1 cellular context compared by ENCODE assay signal in the genomic region with DNA sequence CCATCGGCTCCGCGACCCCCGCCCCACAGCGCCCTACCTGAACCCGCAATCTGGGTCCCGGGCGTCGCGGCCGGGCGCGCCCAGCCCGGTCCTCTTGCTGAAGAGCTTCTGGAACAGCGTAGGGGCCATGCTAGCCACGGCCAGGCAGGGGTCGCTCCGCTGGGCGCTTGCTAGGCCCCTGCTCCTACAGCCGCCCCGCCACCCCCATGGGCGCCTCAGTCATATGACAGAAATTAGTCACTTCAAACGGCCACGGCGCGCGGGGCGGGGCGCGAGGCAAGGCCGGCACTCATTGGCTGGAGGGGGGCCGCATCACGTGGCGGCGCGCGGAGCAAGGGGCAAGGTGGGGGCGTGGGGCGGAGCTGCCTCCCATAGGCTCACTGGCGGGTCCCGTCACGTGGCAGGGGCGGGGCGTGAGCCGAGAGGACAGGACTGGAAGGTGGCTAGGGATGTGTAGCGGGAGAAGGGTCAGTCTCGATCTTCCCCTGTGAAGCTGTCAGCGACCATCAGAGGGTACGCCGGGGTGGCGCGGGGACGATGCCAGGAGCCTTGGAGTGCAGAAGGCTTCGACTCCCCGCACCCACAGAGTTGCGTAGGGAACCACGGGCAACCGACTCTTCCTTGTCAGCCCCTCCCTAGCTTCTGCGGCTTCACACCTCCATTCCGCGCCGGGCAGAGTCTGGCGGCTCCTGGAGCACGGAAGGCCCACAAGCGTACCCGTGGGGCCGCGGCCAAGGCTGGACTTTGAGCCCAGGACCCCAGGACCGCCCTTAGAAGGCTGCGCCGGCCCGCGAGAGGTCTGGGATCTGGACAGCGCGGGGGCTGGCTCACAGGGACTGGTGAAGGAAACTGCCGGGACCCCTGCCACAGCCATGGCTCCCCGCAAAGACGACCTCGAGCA.
TF ChIP-seq lines count a peak whose summit lies in the region.

A gene (minus strand): TSS at position 225 of the 901 bp plus-strand sequence. CDS start 96 bp downstream, at position 129.

TF ChIP-seq in GM23338, 12 proteins besides CTCF, POLR2A, EP300 and RAD21 (continued from another document):
- TF ChIP-seq, protein P1, sequence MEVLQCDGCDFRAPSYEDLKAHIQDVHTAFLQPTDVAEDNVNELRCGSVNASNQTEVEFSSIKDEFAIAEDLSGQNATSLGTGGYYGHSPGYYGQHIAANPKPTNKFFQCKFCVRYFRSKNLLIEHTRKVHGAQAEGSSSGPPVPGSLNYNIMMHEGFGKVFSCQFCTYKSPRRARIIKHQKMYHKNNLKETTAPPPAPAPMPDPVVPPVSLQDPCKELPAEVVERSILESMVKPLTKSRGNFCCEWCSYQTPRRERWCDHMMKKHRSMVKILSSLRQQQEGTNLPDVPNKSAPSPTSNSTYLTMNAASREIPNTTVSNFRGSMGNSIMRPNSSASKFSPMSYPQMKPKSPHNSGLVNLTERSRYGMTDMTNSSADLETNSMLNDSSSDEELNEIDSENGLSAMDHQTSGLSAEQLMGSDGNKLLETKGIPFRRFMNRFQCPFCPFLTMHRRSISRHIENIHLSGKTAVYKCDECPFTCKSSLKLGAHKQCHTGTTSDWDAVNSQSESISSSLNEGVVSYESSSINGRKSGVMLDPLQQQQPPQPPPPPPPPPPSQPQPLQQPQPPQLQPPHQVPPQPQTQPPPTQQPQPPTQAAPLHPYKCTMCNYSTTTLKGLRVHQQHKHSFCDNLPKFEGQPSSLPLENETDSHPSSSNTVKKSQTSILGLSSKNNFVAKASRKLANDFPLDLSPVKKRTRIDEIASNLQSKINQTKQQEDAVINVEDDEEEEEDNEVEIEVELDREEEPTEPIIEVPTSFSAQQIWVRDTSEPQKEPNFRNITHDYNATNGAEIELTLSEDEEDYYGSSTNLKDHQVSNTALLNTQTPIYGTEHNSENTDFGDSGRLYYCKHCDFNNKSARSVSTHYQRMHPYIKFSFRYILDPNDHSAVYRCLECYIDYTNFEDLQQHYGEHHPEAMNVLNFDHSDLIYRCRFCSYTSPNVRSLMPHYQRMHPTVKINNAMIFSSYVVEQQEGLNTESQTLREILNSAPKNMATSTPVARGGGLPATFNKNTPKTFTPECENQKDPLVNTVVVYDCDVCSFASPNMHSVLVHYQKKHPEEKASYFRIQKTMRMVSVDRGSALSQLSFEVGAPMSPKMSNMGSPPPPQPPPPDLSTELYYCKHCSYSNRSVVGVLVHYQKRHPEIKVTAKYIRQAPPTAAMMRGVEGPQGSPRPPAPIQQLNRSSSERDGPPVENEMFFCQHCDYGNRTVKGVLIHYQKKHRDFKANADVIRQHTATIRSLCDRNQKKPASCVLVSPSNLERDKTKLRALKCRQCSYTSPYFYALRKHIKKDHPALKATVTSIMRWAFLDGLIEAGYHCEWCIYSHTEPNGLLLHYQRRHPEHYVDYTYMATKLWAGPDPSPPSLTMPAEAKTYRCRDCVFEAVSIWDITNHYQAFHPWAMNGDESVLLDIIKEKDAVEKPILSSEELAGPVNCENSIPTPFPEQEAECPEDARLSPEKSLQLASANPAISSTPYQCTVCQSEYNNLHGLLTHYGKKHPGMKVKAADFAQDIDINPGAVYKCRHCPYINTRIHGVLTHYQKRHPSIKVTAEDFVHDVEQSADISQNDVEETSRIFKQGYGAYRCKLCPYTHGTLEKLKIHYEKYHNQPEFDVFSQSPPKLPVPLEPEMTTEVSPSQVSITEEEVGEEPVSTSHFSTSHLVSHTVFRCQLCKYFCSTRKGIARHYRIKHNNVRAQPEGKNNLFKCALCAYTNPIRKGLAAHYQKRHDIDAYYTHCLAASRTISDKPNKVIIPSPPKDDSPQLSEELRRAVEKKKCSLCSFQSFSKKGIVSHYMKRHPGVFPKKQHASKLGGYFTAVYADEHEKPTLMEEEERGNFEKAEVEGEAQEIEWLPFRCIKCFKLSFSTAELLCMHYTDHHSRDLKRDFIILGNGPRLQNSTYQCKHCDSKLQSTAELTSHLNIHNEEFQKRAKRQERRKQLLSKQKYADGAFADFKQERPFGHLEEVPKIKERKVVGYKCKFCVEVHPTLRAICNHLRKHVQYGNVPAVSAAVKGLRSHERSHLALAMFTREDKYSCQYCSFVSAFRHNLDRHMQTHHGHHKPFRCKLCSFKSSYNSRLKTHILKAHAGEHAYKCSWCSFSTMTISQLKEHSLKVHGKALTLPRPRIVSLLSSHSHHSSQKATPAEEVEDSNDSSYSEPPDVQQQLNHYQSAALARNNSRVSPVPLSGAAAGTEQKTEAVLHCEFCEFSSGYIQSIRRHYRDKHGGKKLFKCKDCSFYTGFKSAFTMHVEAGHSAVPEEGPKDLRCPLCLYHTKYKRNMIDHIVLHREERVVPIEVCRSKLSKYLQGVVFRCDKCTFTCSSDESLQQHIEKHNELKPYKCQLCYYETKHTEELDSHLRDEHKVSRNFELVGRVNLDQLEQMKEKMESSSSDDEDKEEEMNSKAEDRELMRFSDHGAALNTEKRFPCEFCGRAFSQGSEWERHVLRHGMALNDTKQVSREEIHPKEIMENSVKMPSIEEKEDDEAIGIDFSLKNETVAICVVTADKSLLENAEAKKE (CRISPR knock-in tag; IDR thresholded peaks at IDR 0.05) = no peak
- TF ChIP-seq STAT1 (IDR thresholded peaks at IDR 0.05; ENCODE audit: unreplicated experiment) = no peak
- TF ChIP-seq EZH2 (IDR thresholded peaks at IDR 0.05; ENCODE audit: low read depth, unreplicated experiment) = no peak
- TF ChIP-seq, protein P2, sequence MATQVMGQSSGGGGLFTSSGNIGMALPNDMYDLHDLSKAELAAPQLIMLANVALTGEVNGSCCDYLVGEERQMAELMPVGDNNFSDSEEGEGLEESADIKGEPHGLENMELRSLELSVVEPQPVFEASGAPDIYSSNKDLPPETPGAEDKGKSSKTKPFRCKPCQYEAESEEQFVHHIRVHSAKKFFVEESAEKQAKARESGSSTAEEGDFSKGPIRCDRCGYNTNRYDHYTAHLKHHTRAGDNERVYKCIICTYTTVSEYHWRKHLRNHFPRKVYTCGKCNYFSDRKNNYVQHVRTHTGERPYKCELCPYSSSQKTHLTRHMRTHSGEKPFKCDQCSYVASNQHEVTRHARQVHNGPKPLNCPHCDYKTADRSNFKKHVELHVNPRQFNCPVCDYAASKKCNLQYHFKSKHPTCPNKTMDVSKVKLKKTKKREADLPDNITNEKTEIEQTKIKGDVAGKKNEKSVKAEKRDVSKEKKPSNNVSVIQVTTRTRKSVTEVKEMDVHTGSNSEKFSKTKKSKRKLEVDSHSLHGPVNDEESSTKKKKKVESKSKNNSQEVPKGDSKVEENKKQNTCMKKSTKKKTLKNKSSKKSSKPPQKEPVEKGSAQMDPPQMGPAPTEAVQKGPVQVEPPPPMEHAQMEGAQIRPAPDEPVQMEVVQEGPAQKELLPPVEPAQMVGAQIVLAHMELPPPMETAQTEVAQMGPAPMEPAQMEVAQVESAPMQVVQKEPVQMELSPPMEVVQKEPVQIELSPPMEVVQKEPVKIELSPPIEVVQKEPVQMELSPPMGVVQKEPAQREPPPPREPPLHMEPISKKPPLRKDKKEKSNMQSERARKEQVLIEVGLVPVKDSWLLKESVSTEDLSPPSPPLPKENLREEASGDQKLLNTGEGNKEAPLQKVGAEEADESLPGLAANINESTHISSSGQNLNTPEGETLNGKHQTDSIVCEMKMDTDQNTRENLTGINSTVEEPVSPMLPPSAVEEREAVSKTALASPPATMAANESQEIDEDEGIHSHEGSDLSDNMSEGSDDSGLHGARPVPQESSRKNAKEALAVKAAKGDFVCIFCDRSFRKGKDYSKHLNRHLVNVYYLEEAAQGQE (IDR thresholded peaks at IDR 0.05; ENCODE audit: unreplicated experiment) = peak; percentile 16
- TF ChIP-seq, protein P3, sequence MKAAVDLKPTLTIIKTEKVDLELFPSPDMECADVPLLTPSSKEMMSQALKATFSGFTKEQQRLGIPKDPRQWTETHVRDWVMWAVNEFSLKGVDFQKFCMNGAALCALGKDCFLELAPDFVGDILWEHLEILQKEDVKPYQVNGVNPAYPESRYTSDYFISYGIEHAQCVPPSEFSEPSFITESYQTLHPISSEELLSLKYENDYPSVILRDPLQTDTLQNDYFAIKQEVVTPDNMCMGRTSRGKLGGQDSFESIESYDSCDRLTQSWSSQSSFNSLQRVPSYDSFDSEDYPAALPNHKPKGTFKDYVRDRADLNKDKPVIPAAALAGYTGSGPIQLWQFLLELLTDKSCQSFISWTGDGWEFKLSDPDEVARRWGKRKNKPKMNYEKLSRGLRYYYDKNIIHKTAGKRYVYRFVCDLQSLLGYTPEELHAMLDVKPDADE (IDR thresholded peaks at IDR 0.05) = no peak
